In the genomic region with DNA sequence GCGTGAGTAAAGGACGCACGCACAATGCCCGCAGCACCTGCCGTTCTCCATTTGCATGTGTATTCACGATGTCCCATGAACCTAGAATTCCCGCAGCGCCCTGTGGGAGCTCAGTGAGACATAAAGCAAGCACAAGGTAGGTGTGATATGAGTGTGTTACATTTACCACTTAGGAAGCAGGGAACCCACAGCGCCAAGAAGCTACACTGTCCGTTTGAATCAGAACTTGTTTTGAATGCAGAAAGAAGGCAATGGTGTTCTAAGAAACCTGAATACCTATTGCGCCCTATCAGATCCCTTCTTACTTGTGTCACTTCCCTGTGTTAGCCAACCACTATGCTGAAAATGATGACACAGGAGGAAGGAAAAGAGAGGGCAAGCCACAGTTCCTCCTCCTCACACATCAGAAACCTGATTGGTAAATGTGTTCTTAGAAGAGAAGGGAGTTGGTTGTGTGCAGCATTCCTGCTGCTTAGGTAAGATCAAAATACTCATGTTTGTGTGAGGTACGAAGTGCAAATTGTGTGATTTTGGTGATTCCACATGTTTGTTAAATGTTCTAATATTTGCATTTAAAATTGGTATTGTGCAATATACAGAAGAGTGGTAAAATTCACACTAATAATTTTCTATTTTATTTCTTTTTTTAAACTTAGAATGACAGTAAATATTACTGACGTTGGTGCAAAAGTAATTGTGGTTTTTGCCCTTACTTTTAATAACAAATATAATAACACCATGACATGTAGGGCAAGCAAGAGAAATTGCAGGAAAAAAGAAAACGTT, we compare ENCODE assay signal across 1 cellular context.
A peak's percentile ranks its signal among the peaks of the same experiment; 100 is the strongest.
TF ChIP-seq lines count a peak whose summit lies in the region.

No MANE protein-coding gene starts in this region.

TF ChIP-seq in H1, 55 proteins besides CTCF, POLR2A, EP300 and RAD21:
- TF ChIP-seq HDAC2 (IDR thresholded peaks at IDR 0.05; ENCODE audit: borderline replicate concordance in 1 of 2, low read depth in 2 of 2, low read length in 2 of 2) (no peak), KDM1A (IDR thresholded peaks at IDR 0.05; ENCODE audit: borderline replicate concordance, low read length) (no peak), JUND (IDR thresholded peaks at IDR 0.05; ENCODE audit: low read length) (no peak), TCF12 (IDR thresholded peaks at IDR 0.05; ENCODE audit: low read depth, low read length) (0 out of 2 replicates have a peak, but pooled peaks have one; percentile 34), RXRA (IDR thresholded peaks at IDR 0.05; ENCODE audit: insufficient read depth, low read depth, low read length) (no peak)
- TF ChIP-seq, protein P1, sequence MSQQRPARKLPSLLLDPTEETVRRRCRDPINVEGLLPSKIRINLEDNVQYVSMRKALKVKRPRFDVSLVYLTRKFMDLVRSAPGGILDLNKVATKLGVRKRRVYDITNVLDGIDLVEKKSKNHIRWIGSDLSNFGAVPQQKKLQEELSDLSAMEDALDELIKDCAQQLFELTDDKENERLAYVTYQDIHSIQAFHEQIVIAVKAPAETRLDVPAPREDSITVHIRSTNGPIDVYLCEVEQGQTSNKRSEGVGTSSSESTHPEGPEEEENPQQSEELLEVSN (IDR thresholded peaks at IDR 0.05): 0 out of 2 replicates have a peak, but pooled peaks have one; percentile 30
- TF ChIP-seq, protein P2, sequence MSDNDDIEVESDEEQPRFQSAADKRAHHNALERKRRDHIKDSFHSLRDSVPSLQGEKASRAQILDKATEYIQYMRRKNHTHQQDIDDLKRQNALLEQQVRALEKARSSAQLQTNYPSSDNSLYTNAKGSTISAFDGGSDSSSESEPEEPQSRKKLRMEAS (IDR thresholded peaks at IDR 0.05): peak; percentile 56; the same call in 1 of the 2 replicates
TF ChIP-seq in H1: peak in this region for 3.
